In the genomic region with DNA sequence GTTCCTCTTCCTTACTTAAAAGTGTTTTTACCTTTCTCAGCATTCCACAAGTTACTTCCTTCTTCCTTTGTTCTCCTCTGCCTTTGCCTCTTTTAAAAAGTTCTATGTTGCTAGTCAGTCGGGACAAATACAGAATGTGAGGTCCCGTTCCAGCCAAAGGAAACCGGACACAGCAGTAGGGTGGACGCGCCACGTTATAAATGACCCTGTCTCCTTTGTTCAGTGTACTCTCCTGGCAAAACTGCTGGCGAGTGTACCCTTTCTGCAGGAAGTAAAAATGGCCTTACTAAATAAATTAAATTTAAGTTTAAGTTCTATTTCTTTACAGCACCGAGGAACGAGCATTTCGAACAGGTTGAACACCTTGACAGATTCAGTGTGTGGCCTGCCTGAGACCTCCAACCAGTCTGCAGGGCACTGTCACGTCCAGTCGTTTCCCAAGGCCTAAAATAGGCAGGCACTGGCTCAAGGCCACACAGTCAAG, we compare ENCODE assay signal across 8 cellular contexts. TPM values are rescaled to one million over a fixed set of nuclear protein-coding genes. Genes with fewer than 3 reads are reported as not detected.
A peak's percentile ranks its signal among the peaks of the same experiment; 100 is the strongest.
DNase-seq lines count a peak whose midpoint lies in the region; ATAC-seq and TF ChIP-seq lines count a peak whose summit lies in the region.
"Not testable (repeated sequence)": the region's sequence is repeated elsewhere in the genome, so short reads cannot be mapped to it uniquely, and the experiment has no call there.

No MANE protein-coding gene starts in this region.

- intact Hi-C loops in activated naive CD4-positive, alpha-beta T cell treated with anti-CD3 and anti-CD28 coated beads for 36 hours (cut with micrococcal nuclease) = loop anchor here (1.0 to 5.0 kb wide), 6 partner anchors 37 to 128 kb away; a partner anchor contains a TSS

- H3K9me2 ChIP-seq in neural cell (ENCODE audit: insufficient read depth, low read length) = not testable (repeated sequence)

- CTCF ChIA-PET in CD8-positive, alpha-beta memory T cell (lab: Charles Lee) = interaction anchor here (0.9 to 1.8 kb wide), 2 partner anchors 11 to 44 kb away, joined by 3 to 6 read pairs; no protein-coding TSS in a partner anchor
- CTCF ChIA-PET in activated naive CD4-positive, alpha-beta T cell treated with anti-CD3 and anti-CD28 coated beads for 36 hours (lab: Charles Lee) = interaction anchor here (0.7 to 1.1 kb wide), 2 partner anchors 130 to 145 kb away, joined by 3 read pairs; no protein-coding TSS in a partner anchor

- not testable (repeated sequence) for H3K79me2 ChIP-seq in neural cell (replicated peaks; ENCODE audit: insufficient read depth, low read length)

- peak; percentile 32 for ATAC-seq in HG03342 (IDR thresholded peaks at IDR 0.05; ENCODE audit: unreplicated experiment)

- H3K4me3 Mint-ChIP-seq in CD8-positive, alpha-beta memory T cell = peak overlapping the region; percentile 94 to 99 (median 99)
- H3K4me3 Mint-ChIP-seq in activated naive CD4-positive, alpha-beta T cell treated with anti-CD3 and anti-CD28 coated beads for 36 hours = peak overlapping the region; percentile 98

- POLR2A ChIA-PET in CD8-positive, alpha-beta memory T cell (lab: Charles Lee) = not testable (repeated sequence)

- peak overlapping the region; percentile 84 for H3K27ac ChIP-seq in CD8-positive, alpha-beta memory T cell (ENCODE audit: low read depth, low read length)
- peak overlapping the region; percentile 63 for H3K27ac ChIP-seq in effector memory CD4-positive, alpha-beta T cell (ENCODE audit: insufficient read depth, low read length, poor library complexity, severe bottlenecking)
- H3K27ac ChIP-seq in iPS-20b (ENCODE audit: low read length) = peak overlapping the region; percentile 27
- peak overlapping the region; percentile 76 for H3K27ac ChIP-seq in neural cell (ENCODE audit: low read length)
- peak overlapping the region; percentile 80 for H3K27ac ChIP-seq in substantia nigra (ENCODE audit: low read depth, low read length, poor library complexity, severe bottlenecking)

- H3K4me2 ChIP-seq in neural cell (ENCODE audit: low read length) = peak overlapping the region; percentile 90

- H3K9me3 Mint-ChIP-seq in CD8-positive, alpha-beta memory T cell; activated naive CD4-positive, alpha-beta T cell treated with anti-CD3 and anti-CD28 coated beads for 36 hours: not testable (repeated sequence)

- peaks cover 14 to 24% (median 20%) of the 10 kb centered on the region in 3 donors for H3K4me1 Mint-ChIP-seq in CD8-positive, alpha-beta memory T cell
- H3K4me1 Mint-ChIP-seq in activated naive CD4-positive, alpha-beta T cell treated with anti-CD3 and anti-CD28 coated beads for 36 hours (ENCODE audit: low read depth) = peaks cover 12% of the 10 kb centered on the region

- not testable (repeated sequence) for H3K4me1 ChIP-seq in CD8-positive, alpha-beta memory T cell (ENCODE audit: insufficient read depth, low read length); effector memory CD4-positive, alpha-beta T cell (ENCODE audit: control insufficient read depth, insufficient read depth, low read length, poor library complexity, severe bottlenecking); iPS-20b (ENCODE audit: insufficient read depth, low read length)

- peak overlapping the region; percentile 98 for H3K9ac ChIP-seq in iPS-20b (ENCODE audit: low read depth, low read length)
- H3K9ac ChIP-seq in neural cell (ENCODE audit: low read length) = peak overlapping the region; percentile 75

- not testable (repeated sequence) for TF ChIP-seq EP300 in neural cell (conservative IDR thresholded peaks at IDR 0.05; ENCODE audit: poor library complexity, severe bottlenecking)

- H3F3A ChIP-seq in neural cell (ENCODE audit: insufficient read depth, low read length, poor library complexity, severe bottlenecking) = not testable (repeated sequence)

- peak in 1 of 5 donors; percentile 3 for DNase-seq in CD8-positive, alpha-beta memory T cell
- DNase-seq in RKO (ENCODE audit: low spot score) (peak; percentile 52), substantia nigra (lab: John Stamatoyannopoulos, UW) (peak in 2 of 49 donors; percentile 11 to 51)
- DNase-seq in activated naive CD4-positive, alpha-beta T cell treated with anti-CD3 and anti-CD28 coated beads for 36 hours = peak; percentile 8
- DNase-seq in effector memory CD4-positive, alpha-beta T cell = not testable (repeated sequence)

- H3K27me3 Mint-ChIP-seq in CD8-positive, alpha-beta memory T cell; activated naive CD4-positive, alpha-beta T cell treated with anti-CD3 and anti-CD28 coated beads for 36 hours (ENCODE audit: low read depth): not testable (repeated sequence)

- H3K27ac Mint-ChIP-seq in CD8-positive, alpha-beta memory T cell = peak overlapping the region in 7 of 8 donors; percentile 3 to 98 (median 80)
- H3K27ac Mint-ChIP-seq in activated naive CD4-positive, alpha-beta T cell treated with anti-CD3 and anti-CD28 coated beads for 36 hours = peak overlapping the region; percentile 98

- not testable (repeated sequence) for H3K27me3 ChIP-seq in CD8-positive, alpha-beta memory T cell (ENCODE audit: insufficient read depth, low read length, poor library complexity, severe bottlenecking); effector memory CD4-positive, alpha-beta T cell (replicated peaks; ENCODE audit: control insufficient read depth, insufficient read depth, low read length, poor library complexity, severe bottlenecking); iPS-20b (ENCODE audit: insufficient read depth, low read length); neural cell (ENCODE audit: insufficient read depth, low read depth, low read length)

- TF ChIP-seq RAD21 in neural cell (conservative IDR thresholded peaks at IDR 0.05) = not testable (repeated sequence)

- H3K9me3 ChIP-seq in CD8-positive, alpha-beta memory T cell (ENCODE audit: low read length); effector memory CD4-positive, alpha-beta T cell (ENCODE audit: control insufficient read depth, low read length); iPS-20b (ENCODE audit: insufficient read depth, low read depth, low read length); neural cell (ENCODE audit: low read length): not testable (repeated sequence)

- not testable (repeated sequence) for TF ChIP-seq CTCF in neural cell (IDR thresholded peaks at IDR 0.05; ENCODE audit: poor library complexity, severe bottlenecking)

- H4K20me1 ChIP-seq in neural cell (ENCODE audit: insufficient read depth) = not testable (repeated sequence)

- not testable (repeated sequence) for H3K36me3 Mint-ChIP-seq in CD8-positive, alpha-beta memory T cell
- peaks cover 10% of the 10 kb centered on the region for H3K36me3 Mint-ChIP-seq in activated naive CD4-positive, alpha-beta T cell treated with anti-CD3 and anti-CD28 coated beads for 36 hours (ENCODE audit: low read depth)

- not testable (repeated sequence) for H3K36me3 ChIP-seq in CD8-positive, alpha-beta memory T cell (ENCODE audit: insufficient read depth, low read length); effector memory CD4-positive, alpha-beta T cell (ENCODE audit: control insufficient read depth, insufficient read depth, low read length); iPS-20b (ENCODE audit: insufficient read depth, low read depth, low read length); neural cell (ENCODE audit: insufficient read depth, low read length)

- peak overlapping the region; percentile 99 for H2AFZ ChIP-seq in neural cell (ENCODE audit: low read depth, low read length)

- peak overlapping the region; percentile 93 for H3K4me3 ChIP-seq in CD8-positive, alpha-beta memory T cell (ENCODE audit: low read length)
- peak overlapping the region; percentile 76 for H3K4me3 ChIP-seq in effector memory CD4-positive, alpha-beta T cell (ENCODE audit: insufficient read depth, low read depth, low read length, poor library complexity, severe bottlenecking)
- H3K4me3 ChIP-seq in iPS-20b (ENCODE audit: low read length) (peak overlapping the region; percentile 98), neural cell (ENCODE audit: low read length) (peak overlapping the region; percentile 96)

RNA-seq across cellular contexts. Expression of a gene that starts 0.5 kb away (rescaled TPM):
- 10 to 100 TPM; 17.4 to 22.2 TPM for total RNA-seq in CD8-positive, alpha-beta memory T cell
- polyA plus RNA-seq in CD8-positive, alpha-beta memory T cell = 2.3 TPM
- total RNA-seq in activated naive CD4-positive, alpha-beta T cell treated with anti-CD3 and anti-CD28 coated beads for 36 hours = 10 to 100 TPM; 18.4 to 19.6 TPM
- polyA plus RNA-seq in neural cell = 17.0 and 46.9 TPM in 2 replicates
- 20.9 and 33.5 TPM in 2 replicates for polyA minus RNA-seq in neural cell

RNA-seq across cellular contexts. Expression of a gene that starts 0.6 kb away (rescaled TPM):
- 1 to 10 TPM; 7.9 to 9.3 TPM for total RNA-seq in CD8-positive, alpha-beta memory T cell
- 0.81 TPM for polyA plus RNA-seq in CD8-positive, alpha-beta memory T cell
- 10 to 100 TPM; 26.4 to 27.8 TPM for total RNA-seq in activated naive CD4-positive, alpha-beta T cell treated with anti-CD3 and anti-CD28 coated beads for 36 hours
- 8.0 and 11.2 TPM in 2 replicates for polyA plus RNA-seq in neural cell
- 8.2 and 8.5 TPM in 2 replicates for polyA minus RNA-seq in neural cell

RNA-seq across cellular contexts. Expression of a gene that starts 41.9 kb away (rescaled TPM):
- total RNA-seq in CD8-positive, alpha-beta memory T cell = 1 to 10 TPM; 6.8 to 7.3 TPM
- 7.4 TPM for polyA plus RNA-seq in CD8-positive, alpha-beta memory T cell
- 10 to 100 TPM; 29.6 to 35.0 TPM for total RNA-seq in activated naive CD4-positive, alpha-beta T cell treated with anti-CD3 and anti-CD28 coated beads for 36 hours
- 0.57 TPM in 1 of 2 replicates, not detected in the other for polyA plus RNA-seq in neural cell
- not detected in 2 replicates for polyA minus RNA-seq in neural cell

Comparison
In these comparisons a context has a peak if more than half of its experiments do, and no peak if none do; other contexts are left out.
1. H3K27ac ChIP-seq: peak in every context shown above with its lines; median percentile 84 in CD8-positive, alpha-beta memory T cell; 80 in substantia nigra; 76 in neural cell; 63 in effector memory CD4-positive, alpha-beta T cell; 27 in iPS-20b.